Comparison of ENCODE assay signal across 1 cellular context in genomic region chr20:33686008-33686983, GRCh38.
A peak's percentile ranks its signal among the peaks of the same experiment; 100 is the strongest.
TF ChIP-seq lines count a peak whose summit lies in the region.

TSS of gene E2F1 (minus strand) at chr20:33686385. CDS start at chr20:33686264, 121 bp downstream.

TF ChIP-seq in HepG2, 621 proteins besides CTCF, POLR2A, EP300 and RAD21 (continued from another document and continues in another):
- TF ChIP-seq TOE1 (CRISPR knock-in tag; IDR thresholded peaks at IDR 0.05): 0 out of 2 replicates have a peak, but pooled peaks have one; percentile 42
- no peak for TF ChIP-seq SOX6 (IDR thresholded peaks at IDR 0.05)
- peak; percentile 66 for TF ChIP-seq SOX6 (CRISPR knock-in tag; IDR thresholded peaks at IDR 0.05)
- TF ChIP-seq ZNF225 (CRISPR knock-in tag; IDR thresholded peaks at IDR 0.05): 0 out of 2 replicates have a peak, but pooled peaks have one; percentile 73
- TF ChIP-seq KDM3A (CRISPR knock-in tag; IDR thresholded peaks at IDR 0.05; ENCODE audit: low read depth): 0 out of 2 replicates have a peak, but pooled peaks have one; percentile 36
- TF ChIP-seq HNRNPK (IDR thresholded peaks at IDR 0.05; ENCODE audit: low read depth, low read length, poor library complexity, severe bottlenecking): no peak
- peak; percentile 20; the same call in 1 of the 2 replicates for TF ChIP-seq DDIT3 (CRISPR knock-in tag; IDR thresholded peaks at IDR 0.05)
- 0 out of 2 replicates have a peak, but pooled peaks have one; percentile 69 for TF ChIP-seq ZNF543 (CRISPR knock-in tag; IDR thresholded peaks at IDR 0.05)
- TF ChIP-seq ARNT (IDR thresholded peaks at IDR 0.05): no peak
- TF ChIP-seq HMGA1 (CRISPR knock-in tag; conservative IDR thresholded peaks at IDR 0.05): no peak
- TF ChIP-seq ZNF234 (CRISPR knock-in tag; conservative IDR thresholded peaks at IDR 0.05): no peak
- TF ChIP-seq TEF (CRISPR knock-in tag; IDR thresholded peaks at IDR 0.05): no peak; the same call in 1 of the 2 replicates
- no peak for TF ChIP-seq EEA1 (CRISPR knock-in tag; IDR thresholded peaks at IDR 0.05; ENCODE audit: borderline replicate concordance)
- TF ChIP-seq CCDC6 (CRISPR knock-in tag; IDR thresholded peaks at IDR 0.05): peak; percentile 98
- peak; percentile 89; the same call in 1 of the 2 replicates for TF ChIP-seq ZNF788 (CRISPR knock-in tag; IDR thresholded peaks at IDR 0.05; ENCODE audit: borderline replicate concordance)
- TF ChIP-seq SIN3A (IDR thresholded peaks at IDR 0.05; ENCODE audit: borderline replicate concordance, low read depth, low read length): peak; percentile 97
- peak; percentile 31 for TF ChIP-seq ZNF407 (CRISPR knock-in tag; IDR thresholded peaks at IDR 0.05; ENCODE audit: not compliant biosample characterization)
- TF ChIP-seq ZNF749 (CRISPR knock-in tag; IDR thresholded peaks at IDR 0.05; ENCODE audit: borderline replicate concordance): peak; percentile 98
- TF ChIP-seq MAZ (IDR thresholded peaks at IDR 0.05; ENCODE audit: borderline replicate concordance, low read depth, low read length): peak; percentile 75
- TF ChIP-seq MAZ (CRISPR knock-in tag; IDR thresholded peaks at IDR 0.05; ENCODE audit: low read depth): peak; percentile 71; the same call in 1 of the 2 replicates
- peak; percentile 90; the same call in 1 of the 2 replicates for TF ChIP-seq ZBTB20 (CRISPR knock-in tag; IDR thresholded peaks at IDR 0.05; ENCODE audit: borderline replicate concordance, low read depth)
- TF ChIP-seq ZNF883 (CRISPR knock-in tag; IDR thresholded peaks at IDR 0.05; ENCODE audit: not compliant biosample characterization): peak; percentile 54
- peak in 1 of 2 experiments; percentile 87; a peak in 2 of 4 replicates for TF ChIP-seq ATF4 (CRISPR knock-in tag; IDR thresholded peaks at IDR 0.05)
- no peak for TF ChIP-seq ZNF530 (CRISPR knock-in tag; IDR thresholded peaks at IDR 0.05; ENCODE audit: low read depth)
- peak; percentile 82; the same call in 1 of the 2 replicates for TF ChIP-seq ZSCAN20 (CRISPR knock-in tag; IDR thresholded peaks at IDR 0.05; ENCODE audit: borderline replicate concordance)
- TF ChIP-seq ARID5B (CRISPR knock-in tag; IDR thresholded peaks at IDR 0.05): peak; percentile 60
- TF ChIP-seq E2F1 (CRISPR knock-in tag; IDR thresholded peaks at IDR 0.05): peak; percentile 99
- peak; percentile 80; the same call in 1 of the 2 replicates for TF ChIP-seq MTA1 (CRISPR knock-in tag; IDR thresholded peaks at IDR 0.05; ENCODE audit: borderline replicate concordance)
- no peak for TF ChIP-seq ZNF20 (CRISPR knock-in tag; IDR thresholded peaks at IDR 0.05)
- TF ChIP-seq RFX5 (IDR thresholded peaks at IDR 0.05; ENCODE audit: low read depth, low read length): peak; percentile 78
- TF ChIP-seq PHB2 (IDR thresholded peaks at IDR 0.05; ENCODE audit: partially characterized antibody): no peak
- TF ChIP-seq BHLHE40 (IDR thresholded peaks at IDR 0.05; ENCODE audit: low read length): peak; percentile 72; the same call in 1 of the 2 replicates
- TF ChIP-seq ATRX (CRISPR knock-in tag; IDR thresholded peaks at IDR 0.05; ENCODE audit: borderline replicate concordance): no peak
- TF ChIP-seq ZNF251 (CRISPR knock-in tag; IDR thresholded peaks at IDR 0.05): no peak
- peak; percentile 35; the same call in 1 of the 2 replicates for TF ChIP-seq POLR2AphosphoS5 (IDR thresholded peaks at IDR 0.05; ENCODE audit: low read depth, low read length)
- TF ChIP-seq U2AF1 (optimal IDR thresholded peaks at IDR 0.05; ENCODE audit: low read depth, low read length): no peak
- no peak for TF ChIP-seq GATAD2A (CRISPR knock-in tag; IDR thresholded peaks at IDR 0.05)
- peak; percentile 76 for TF ChIP-seq ZNF574 (CRISPR knock-in tag; IDR thresholded peaks at IDR 0.05)
- no peak; the same call in 1 of the 2 replicates for TF ChIP-seq ZBTB14 (CRISPR knock-in tag; IDR thresholded peaks at IDR 0.05)
- no peak for TF ChIP-seq NAIF1 (CRISPR knock-in tag; IDR thresholded peaks at IDR 0.05; ENCODE audit: borderline replicate concordance)
- no peak for TF ChIP-seq KDM5A (IDR thresholded peaks at IDR 0.05; ENCODE audit: borderline replicate concordance, low read length)
- TF ChIP-seq ATAD3A (CRISPR knock-in tag; IDR thresholded peaks at IDR 0.05): no peak
